In genomic region chr2:151481744-151482143, GRCh38 we compare ENCODE assay signal across 25 cellular contexts.
DNase-seq lines count a peak whose midpoint lies in the region; ATAC-seq, FAIRE-seq and TF ChIP-seq lines count a peak whose summit lies in the region.
"Had no signal": no experiment of that assay in that cellular context is flagged by ENCODE, and none has a peak within 500 bp of the region (broad histone marks: within the 10 kb centered on the region; RNA-seq: fewer than 3 reads in every experiment).

No MANE protein-coding gene starts in this region.

- TF ChIP-seq RAD21 in GM12878 (IDR thresholded peaks at IDR 0.05; ENCODE audit: insufficient read depth, low read depth, low read length) = no peak

- no peak overlapping the region for H3K9ac ChIP-seq in GM12878 (ENCODE audit: control insufficient read depth, insufficient read depth, low read length)
- H3K9ac ChIP-seq: GM23248 had no signal

- DNase-seq in activated naive CD4-positive, alpha-beta T cell treated with anti-CD3 and anti-CD28 coated beads for 36 hours = peak; percentile 57
- DNase-seq in activated naive CD4-positive, alpha-beta T cell (lab: John Stamatoyannopoulos, UW) = no peak
- peak; percentile 32 for DNase-seq in T-helper 2 cell treated with Interferon-gamma antibody and Interleukin-4, amounts not matched to agents 5 μg/mL and 100 μg/mL, for 36 hours (ENCODE audit: low spot score)
- DNase-seq in GM12878 (ENCODE audit: low read depth, low spot score) = no peak
- no peak for DNase-seq in stimulated activated naive B cell treated with anti-CD40 and anti-IgM and Interleukin-4, amounts not matched to agents 10 μg/mL and 1 μg/mL and 100 μg/mL, for 72 hours
- no peak for DNase-seq in middle frontal gyrus (ENCODE audit: extremely low spot score, low spot score)
- DNase-seq in putamen (ENCODE audit: low spot score) = no peak
- no peak for DNase-seq in OCI-M1 (lab: John Stamatoyannopoulos, UW)
- DNase-seq: activated CD4-positive, CD25-positive, alpha-beta regulatory T cell; CD4-positive, alpha-beta memory T cell; foreskin fibroblast; GM23248; hypothalamus; kidney; mammary epithelial cell; NCI-H1694; NCI-H446; T-helper 9 cell had no signal

- in situ Hi-C loops in GM12878 (cut with MboI) = no loop called here

- H3K27me3 ChIP-seq in GM12878 (replicated peaks in 1 of 2; ENCODE audit: control insufficient read depth in 2 of 2, insufficient read depth in 2 of 2, low read length in 1 of 2) = no peaks in the 10 kb centered on the region
- H3K27me3 ChIP-seq: suprapubic skin, vagina had no signal

- H3K36me3 ChIP-seq in GM12878 (ENCODE audit: control insufficient read depth in 2 of 2, insufficient read depth in 2 of 2, low read length in 1 of 2) = peaks cover 2 to 9% of the 10 kb centered on the region in 2 experiments

- CTCF ChIA-PET in activated naive CD4-positive, alpha-beta T cell treated with anti-CD3 and anti-CD28 coated beads for 36 hours (lab: Charles Lee) = no interaction called here
- CTCF ChIA-PET in GM12878 (lab: Yijun Ruan, JAX) = no interaction called here

- H3K9me3 Mint-ChIP-seq in activated naive CD4-positive, alpha-beta T cell treated with anti-CD3 and anti-CD28 coated beads for 36 hours = peaks cover 21% of the 10 kb centered on the region
- H3K9me3 Mint-ChIP-seq in T-helper 2 cell treated with Interferon-gamma antibody and Interleukin-4, amounts not matched to agents 5 μg/mL and 100 μg/mL, for 36 hours = peaks cover 14% of the 10 kb centered on the region
- H3K9me3 Mint-ChIP-seq in stimulated activated naive B cell treated with anti-CD40 and anti-IgM and Interleukin-4, amounts not matched to agents 10 μg/mL and 1 μg/mL and 100 μg/mL, for 72 hours = peaks cover 6 to 9% of the 10 kb centered on the region in 2 donors
- H3K9me3 Mint-ChIP-seq: CD4-positive, alpha-beta memory T cell; nephron had no signal

- POLR2A ChIA-PET in GM12878 (lab: Charles Lee) = no interaction called here

- FAIRE-seq in GM12878 (lab: Jason Lieb, UNC) = no peak
- FAIRE-seq: kidney had no signal

- H3K4me3 Mint-ChIP-seq in activated naive CD4-positive, alpha-beta T cell treated with anti-CD3 and anti-CD28 coated beads for 36 hours = no peak overlapping the region
- no peak overlapping the region for H3K4me3 Mint-ChIP-seq in T-helper 2 cell treated with Interferon-gamma antibody and Interleukin-4, amounts not matched to agents 5 μg/mL and 100 μg/mL, for 36 hours
- no peak overlapping the region for H3K4me3 Mint-ChIP-seq in stimulated activated naive B cell treated with anti-CD40 and anti-IgM and Interleukin-4, amounts not matched to agents 10 μg/mL and 1 μg/mL and 100 μg/mL, for 72 hours
- H3K4me3 Mint-ChIP-seq: nephron had no signal

- SMC1A ChIA-PET in GM12878 (lab: Charles Lee; ENCODE audit: uncharacterized antibody, unreplicated experiment) = no interaction called here

- TF ChIP-seq POLR2A in GM12878 (IDR thresholded peaks at IDR 0.05; ENCODE audit: low read depth, low read length) = no peak

- intact Hi-C loops in activated naive CD4-positive, alpha-beta T cell treated with anti-CD3 and anti-CD28 coated beads for 36 hours (cut with micrococcal nuclease) = loop anchor here (2.0 to 10.0 kb wide), 4 partner anchors 156 to 1093 kb away; partner anchors contain the start of gene ARL5A
- intact Hi-C loops in GM12878 (cut with micrococcal nuclease; ENCODE audit: unreplicated experiment) = no loop called here

- no peaks in the 10 kb centered on the region for H3K27me3 Mint-ChIP-seq in activated naive CD4-positive, alpha-beta T cell treated with anti-CD3 and anti-CD28 coated beads for 36 hours (ENCODE audit: low read depth)
- no peaks in the 10 kb centered on the region for H3K27me3 Mint-ChIP-seq in T-helper 2 cell treated with Interferon-gamma antibody and Interleukin-4, amounts not matched to agents 5 μg/mL and 100 μg/mL, for 36 hours (ENCODE audit: low read depth)
- H3K27me3 Mint-ChIP-seq in stimulated activated naive B cell treated with anti-CD40 and anti-IgM and Interleukin-4, amounts not matched to agents 10 μg/mL and 1 μg/mL and 100 μg/mL, for 72 hours = no peaks in the 10 kb centered on the region
- H3K27me3 Mint-ChIP-seq: CD4-positive, alpha-beta memory T cell; progenitor cell of endocrine pancreas had no signal

- no peak overlapping the region for H3K4me2 ChIP-seq in GM12878 (ENCODE audit: control insufficient read depth, insufficient read depth)
- H3K4me2 ChIP-seq: smooth muscle cell had no signal

- TF ChIP-seq CTCF in GM12878 (IDR thresholded peaks at IDR 0.05 in 2 of 3, conservative IDR thresholded peaks at IDR 0.05 in 1 of 3; ENCODE audit: control insufficient read depth in 2 of 3, extremely low read depth in 1 of 3, insufficient read depth in 1 of 3, low read depth in 3 of 3, low read length in 3 of 3) = no peak

- peaks cover 3% of the 10 kb centered on the region; the same call in 2 of the 3 replicates for H3K9me3 ChIP-seq in GM12878 (replicated peaks; ENCODE audit: control insufficient read depth, insufficient read depth, low read length)
- H3K9me3 ChIP-seq: suprapubic skin, vagina had no signal

- WGBS in GM12878 (ENCODE audit: insufficient coverage, insufficient replicate concordance, low lambda C conversion rate, missing lambda C conversion rate) = 33% methylated on average over 5 of the region's 5 CpGs

- H3K27ac ChIP-seq in GM12878 (ENCODE audit: control insufficient read depth, insufficient read depth) = no peak overlapping the region
- H3K27ac ChIP-seq: coronary artery, GM23248, SK-N-MC, suprapubic skin, vagina had no signal

- no peak overlapping the region for H2AFZ ChIP-seq in GM12878 (ENCODE audit: control insufficient read depth, low read depth, low read length)
- H2AFZ ChIP-seq: GM23248 had no signal

- peak overlapping the region; percentile 58 for H3K27ac Mint-ChIP-seq in activated naive CD4-positive, alpha-beta T cell treated with anti-CD3 and anti-CD28 coated beads for 36 hours
- peak overlapping the region; percentile 3 for H3K27ac Mint-ChIP-seq in T-helper 2 cell treated with Interferon-gamma antibody and Interleukin-4, amounts not matched to agents 5 μg/mL and 100 μg/mL, for 36 hours
- no peak overlapping the region for H3K27ac Mint-ChIP-seq in stimulated activated naive B cell treated with anti-CD40 and anti-IgM and Interleukin-4, amounts not matched to agents 10 μg/mL and 1 μg/mL and 100 μg/mL, for 72 hours
- H3K27ac Mint-ChIP-seq: CD4-positive, alpha-beta memory T cell; nephron; progenitor cell of endocrine pancreas had no signal

- no TSS peak for BruUV-seq in GM12878 (replicated peaks; lab: Mats Ljungman, UMichigan)

- H3K79me2 ChIP-seq in GM12878 (ENCODE audit: control insufficient read depth, insufficient read depth, low read length) = no peaks in the 10 kb centered on the region

- peaks cover 31% of the 10 kb centered on the region for H3K4me1 Mint-ChIP-seq in activated naive CD4-positive, alpha-beta T cell treated with anti-CD3 and anti-CD28 coated beads for 36 hours (ENCODE audit: low read depth)
- peaks cover 18% of the 10 kb centered on the region for H3K4me1 Mint-ChIP-seq in T-helper 2 cell treated with Interferon-gamma antibody and Interleukin-4, amounts not matched to agents 5 μg/mL and 100 μg/mL, for 36 hours (ENCODE audit: low read depth)
- H3K4me1 Mint-ChIP-seq in stimulated activated naive B cell treated with anti-CD40 and anti-IgM and Interleukin-4, amounts not matched to agents 10 μg/mL and 1 μg/mL and 100 μg/mL, for 72 hours = peaks cover 0 to 4% of the 10 kb centered on the region in 2 donors
- H3K4me1 Mint-ChIP-seq: nephron had no signal

- peak; percentile 57 for ATAC-seq in GM12878
- ATAC-seq in stimulated activated naive B cell treated with anti-CD40 and anti-IgM and Interleukin-4, amounts not matched to agents 10 μg/mL and 1 μg/mL and 100 μg/mL, for 72 hours (replicated peaks) = peak; percentile 27 to 29

- H3K4me1 ChIP-seq in GM12878 (ENCODE audit: control insufficient read depth, insufficient read depth, low read length) = peaks cover 4% of the 10 kb centered on the region
- H3K4me1 ChIP-seq: suprapubic skin, vagina had no signal

- peaks cover 69% of the 10 kb centered on the region for H3K36me3 Mint-ChIP-seq in activated naive CD4-positive, alpha-beta T cell treated with anti-CD3 and anti-CD28 coated beads for 36 hours (ENCODE audit: low read depth)
- peaks cover 75% of the 10 kb centered on the region for H3K36me3 Mint-ChIP-seq in T-helper 2 cell treated with Interferon-gamma antibody and Interleukin-4, amounts not matched to agents 5 μg/mL and 100 μg/mL, for 36 hours (ENCODE audit: low read depth)
- H3K36me3 Mint-ChIP-seq in stimulated activated naive B cell treated with anti-CD40 and anti-IgM and Interleukin-4, amounts not matched to agents 10 μg/mL and 1 μg/mL and 100 μg/mL, for 72 hours = peaks cover 45 to 65% of the 10 kb centered on the region in 2 donors

- no peaks in the 10 kb centered on the region for H4K20me1 ChIP-seq in GM12878 (ENCODE audit: control insufficient read depth, insufficient read depth)

- no peak overlapping the region for H3K4me3 ChIP-seq in GM12878
- H3K4me3 ChIP-seq: coronary artery, GM23248, SK-N-MC, smooth muscle cell, suprapubic skin, vagina had no signal

- RAD21 ChIA-PET in GM12878 (lab: Charles Lee; ENCODE audit: unreplicated experiment) = no interaction called here

- TF ChIP-seq EP300 in GM12878 (IDR thresholded peaks at IDR 0.05; ENCODE audit: borderline replicate concordance in 1 of 2, control insufficient read depth in 1 of 2, low read depth in 2 of 2, low read length in 2 of 2) = no peak

TF ChIP-seq in GM12878, 131 proteins besides CTCF, POLR2A, EP300 and RAD21 (continues in another document):
- no peak for TF ChIP-seq ATF2 (IDR thresholded peaks at IDR 0.05; ENCODE audit: low read length)
- 0 out of 2 replicates have a peak, but pooled peaks have one; percentile 14 for TF ChIP-seq TCF7 (IDR thresholded peaks at IDR 0.05; ENCODE audit: borderline replicate concordance)
- TF ChIP-seq RFX5 (IDR thresholded peaks at IDR 0.05; ENCODE audit: low read depth, low read length) = no peak
- peak in 1 of 2 experiments; percentile 10; a peak in 1 of 4 replicates for TF ChIP-seq ETV6 (conservative IDR thresholded peaks at IDR 0.05 in 1 of 2, IDR thresholded peaks at IDR 0.05 in 1 of 2; ENCODE audit: borderline replicate concordance in 1 of 2, low read depth in 1 of 2)

Comparison
In these comparisons a context has a peak if more than half of its experiments do, and no peak if none do; other contexts are left out.
1. DNase-seq: peak in activated naive CD4-positive, alpha-beta T cell treated with anti-CD3 and anti-CD28 coated beads for 36 hours (single experiment) and T-helper 2 cell treated with Interferon-gamma antibody and Interleukin-4, amounts not matched to agents 5 μg/mL and 100 μg/mL, for 36 hours (single experiment); none in activated naive CD4-positive, alpha-beta T cell (0 of 4), GM12878 (single experiment), stimulated activated naive B cell treated with anti-CD40 and anti-IgM and Interleukin-4, amounts not matched to agents 10 μg/mL and 1 μg/mL and 100 μg/mL, for 72 hours (single experiment), middle frontal gyrus (single experiment), putamen (single experiment) and OCI-M1 (single experiment).